8 cellular contexts compared by ENCODE assay signal in genomic region chr17:44758414-44759095, GRCh38. TPM values are rescaled to one million over a fixed set of nuclear protein-coding genes. Genes with fewer than 3 reads are reported as not detected.
DNase-seq lines count a peak whose midpoint lies in the region; ATAC-seq and TF ChIP-seq lines count a peak whose summit lies in the region.

TSS of gene ADAM11 (plus strand) at chr17:44758988. CDS start at chr17:44759200, 212 bp downstream.

- peaks cover 38% of the 10 kb centered on the region for H3K27me3 ChIP-seq in upper lobe of right lung

- no peaks in the 10 kb centered on the region for H3K36me3 ChIP-seq in upper lobe of right lung

- H3K4me3 ChIP-seq in astrocyte of the spinal cord (ENCODE audit: low read depth, low read length) (peak within 1 kb of the TSS; percentile 24), upper lobe of right lung (peak within 1 kb of the TSS; percentile 41)

- in situ Hi-C loops in astrocyte of the spinal cord (cut with HindIII; ENCODE audit: low sequenced_read_pairs): no loop called here

- H3K4me1 ChIP-seq in upper lobe of right lung: peaks cover 7% of the 10 kb centered on the region

- intact Hi-C loops in upper lobe of right lung (cut with DNase I): no loop called here

- H3K27ac ChIP-seq in upper lobe of right lung: no peak within 1 kb of the TSS

- TF ChIP-seq CTCF in astrocyte of the spinal cord (IDR thresholded peaks at IDR 0.05; ENCODE audit: low read depth, low read length) (no peak), upper lobe of right lung (IDR thresholded peaks at IDR 0.05) (no peak)

- ATAC-seq in upper lobe of right lung (peak; percentile 19), HG02642 (IDR thresholded peaks at IDR 0.05; ENCODE audit: poor library complexity, unreplicated experiment) (no peak)

- no peaks in the 10 kb centered on the region for H3K9me3 ChIP-seq in upper lobe of right lung

- peak; percentile 22 for DNase-seq in stimulated activated CD4-positive, alpha-beta T cell treated with anti-CD3 and anti-CD28 coated beads, Interleukin-15, amount 100 ng/mL, for 24 hours
- DNase-seq in stimulated activated CD4-positive, alpha-beta T cell treated with anti-CD3 and anti-CD28 coated beads, Interleukin-2, amount 100 ng/mL, for 24 hours: no peak
- DNase-seq in astrocyte of the spinal cord (ENCODE audit: low read depth, low spot score) (no peak), left kidney (ENCODE audit: low read depth, low spot score) (peak; percentile 43), upper lobe of right lung (peak; percentile 57), SHP77 treated with DMSO at 0.1 percent for 48 hours (lab: John Stamatoyannopoulos, UW) (no peak), NCI-H1436 (lab: John Stamatoyannopoulos, UW) (no peak)

RNA-seq across cellular contexts. Expression of gene ADAM11, which starts in this region (rescaled TPM):
- 0.43 TPM for total RNA-seq in upper lobe of right lung

Comparison
In these comparisons a context has a peak if more than half of its experiments do, and no peak if none do; other contexts are left out.
1. DNase-seq: peak in stimulated activated CD4-positive, alpha-beta T cell treated with anti-CD3 and anti-CD28 coated beads, Interleukin-15, amount 100 ng/mL, for 24 hours (single experiment) and left kidney (single experiment); none in stimulated activated CD4-positive, alpha-beta T cell treated with anti-CD3 and anti-CD28 coated beads, Interleukin-2, amount 100 ng/mL, for 24 hours (0 of 2), astrocyte of the spinal cord (single experiment), SHP77 treated with DMSO at 0.1 percent for 48 hours (single experiment) and NCI-H1436 (single experiment).
2. Peak in DNase-seq, ATAC-seq and H3K4me3 ChIP-seq in upper lobe of right lung; RNA of the gene not detected or under 1 TPM.